Comparison of ENCODE assay signal across 25 cellular contexts in genomic region chrY:17277056-17277455, GRCh38.
"Had no signal": no experiment of that assay in that cellular context is flagged by ENCODE, and none has a peak within 500 bp of the region (broad histone marks: within the 10 kb centered on the region; RNA-seq: fewer than 3 reads in every experiment).

No MANE protein-coding gene starts in this region.

- H3K36me3 Mint-ChIP-seq: activated CD8-positive, alpha-beta memory T cell treated with anti-CD3 and anti-CD28 coated beads, Interleukin-2, amount 10 ng/mL, durations not matched to agents 7 days and 5 days had no signal

- H3K27ac Mint-ChIP-seq: activated CD8-positive, alpha-beta memory T cell treated with anti-CD3 and anti-CD28 coated beads, Interleukin-2, amount 10 ng/mL, durations not matched to agents 7 days and 5 days; activated T-cell treated with anti-CD3 and anti-CD28 coated beads, Interleukin-2, amount 50 U/mL, for 24 hours; activated T-helper 1 cell treated with anti-CD3 and anti-CD28 coated beads, Interleukin-12 subunit alpha, Interleukin-12 subunit beta, Interleukin-2, Interleukin-4 antibody, amounts not matched to agents 30 ng/mL and 10 ng/mL and 1 ng/mL, durations not matched to agents 14 hours and 24 hours and 36 hours had no signal

- H3K27me3 ChIP-seq: breast epithelium, SJSA1 had no signal

- H3K4me1 Mint-ChIP-seq: activated CD8-positive, alpha-beta memory T cell treated with anti-CD3 and anti-CD28 coated beads, Interleukin-2, amount 10 ng/mL, durations not matched to agents 7 days and 5 days had no signal

- DNase-seq: activated CD8-positive, alpha-beta memory T cell treated with anti-CD3 and anti-CD28 coated beads, Interleukin-2, amount 10 ng/mL, durations not matched to agents 7 days and 5 days; activated effector memory CD4-positive, alpha-beta T cell treated with anti-CD3 and anti-CD28 coated beads, Interleukin-2, amount 50 U/mL, for 16 hours; activated naive CD4-positive, alpha-beta T cell treated with Interleukin-2 at 50 U/mL for 16 hours; activated T-cell treated with anti-CD3 and anti-CD28 coated beads, Interleukin-2, amount 50 U/mL, for 24 hours; aorta; central memory CD4-positive, alpha-beta T cell; Karpas-422; NCI-H1092; NCI-H1417; NCI-H1694 treated with DMSO at 0.1 percent for 48 hours; NCI-H2029 treated with DMSO at 0.1 percent for 48 hours; NCI-H510A treated with DMSO at 0.1 percent for 48 hours; NCI-H69; NK-92 treated with Interleukin-12 subunit alpha and Interleukin-12 subunit beta, amount 100 ng/mL, for 24 hours; OCI-M1; RPMI8226; SW 1271 had no signal

- ATAC-seq: activated CD4-positive, CD25-positive, alpha-beta regulatory T cell treated with anti-CD3 and anti-CD28 coated beads, Interleukin-2, amount 50 U/mL, for 24 hours; activated CD8-positive, alpha-beta memory T cell treated with anti-CD3 and anti-CD28 coated beads, Interleukin-2, amount 10 ng/mL, durations not matched to agents 7 days and 5 days; K562; Panc1; Right ventricle myocardium inferior; SK-N-SH treated with all-trans-retinoic acid at 6 μM for 48 hours had no signal

- H3K36me3 ChIP-seq: breast epithelium, SJSA1 had no signal

- H3K27me3 Mint-ChIP-seq: activated CD8-positive, alpha-beta memory T cell treated with anti-CD3 and anti-CD28 coated beads, Interleukin-2, amount 10 ng/mL, durations not matched to agents 7 days and 5 days; activated T-cell treated with anti-CD3 and anti-CD28 coated beads, Interleukin-2, amount 50 U/mL, for 24 hours had no signal

- H3K9me3 Mint-ChIP-seq: activated T-cell treated with anti-CD3 and anti-CD28 coated beads, Interleukin-2, amount 50 U/mL, for 24 hours; activated T-helper 1 cell treated with anti-CD3 and anti-CD28 coated beads, Interleukin-12 subunit alpha, Interleukin-12 subunit beta, Interleukin-2, Interleukin-4 antibody, amounts not matched to agents 30 ng/mL and 10 ng/mL and 1 ng/mL, durations not matched to agents 14 hours and 24 hours and 36 hours had no signal

- H3K27ac ChIP-seq: breast epithelium, SJSA1 had no signal

- H3K9me3 ChIP-seq: breast epithelium, SJSA1 had no signal

- H3K4me3 ChIP-seq: breast epithelium, K562, SJSA1 had no signal

- H3K4me1 ChIP-seq: breast epithelium, SJSA1 had no signal

- H3K4me3 Mint-ChIP-seq: activated CD8-positive, alpha-beta memory T cell treated with anti-CD3 and anti-CD28 coated beads, Interleukin-2, amount 10 ng/mL, durations not matched to agents 7 days and 5 days; activated T-cell treated with anti-CD3 and anti-CD28 coated beads, Interleukin-2, amount 50 U/mL, for 24 hours; activated T-helper 1 cell treated with anti-CD3 and anti-CD28 coated beads, Interleukin-12 subunit alpha, Interleukin-12 subunit beta, Interleukin-2, Interleukin-4 antibody, amounts not matched to agents 30 ng/mL and 10 ng/mL and 1 ng/mL, durations not matched to agents 14 hours and 24 hours and 36 hours had no signal
